In the genomic region with DNA sequence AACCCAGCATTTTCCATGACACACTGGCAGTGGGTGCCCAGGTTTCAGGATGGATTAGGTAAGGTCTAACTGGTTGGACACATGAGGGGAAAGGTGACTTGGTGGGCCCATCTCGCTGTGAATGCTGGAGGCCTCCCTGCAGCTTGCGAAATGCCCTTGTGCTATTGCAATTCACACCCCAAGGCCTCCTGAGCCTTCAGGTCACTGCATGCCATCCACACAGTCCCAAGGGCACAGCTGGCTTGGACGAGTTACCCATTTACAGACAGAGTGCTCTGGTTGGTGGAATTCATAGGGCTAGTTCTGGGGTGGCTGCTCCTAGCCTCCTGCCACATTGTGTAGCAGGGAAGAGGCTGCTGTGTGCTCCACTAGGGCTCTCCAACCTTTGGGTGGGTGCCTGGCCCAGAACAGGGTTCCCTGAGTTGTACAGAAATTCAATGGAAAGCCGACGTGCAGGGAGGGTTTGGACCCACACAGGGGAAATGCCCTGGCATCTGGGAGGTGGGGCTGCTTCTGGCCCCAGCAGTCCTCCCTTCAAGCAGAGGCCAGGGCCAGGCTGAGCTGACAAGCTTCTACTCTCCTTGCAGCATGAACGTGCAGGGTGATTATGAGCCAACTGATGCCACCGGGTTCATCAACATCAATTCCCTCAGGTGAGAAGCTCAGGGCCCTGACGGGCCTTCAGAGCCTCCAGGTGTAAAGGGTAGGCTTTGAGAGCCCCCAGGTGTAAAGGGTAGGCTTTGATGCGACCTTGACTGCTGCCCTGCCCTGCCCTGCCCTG, we compare ENCODE assay signal across 1 cellular context.
TF ChIP-seq lines count a peak whose summit lies in the region.

No MANE protein-coding gene starts in this region.

TF ChIP-seq in HepG2, 621 proteins besides CTCF, POLR2A, EP300 and RAD21 (continued from another document and continues in another):
- TF ChIP-seq ZHX2 (IDR thresholded peaks at IDR 0.05; ENCODE audit: low read depth) (no peak), ZHX2 (CRISPR knock-in tag; IDR thresholded peaks at IDR 0.05; ENCODE audit: borderline replicate concordance) (no peak), NCOR1 (IDR thresholded peaks at IDR 0.05; ENCODE audit: borderline replicate concordance, low read length) (peak; percentile 28; the same call in 1 of the 2 replicates), XBP1 (CRISPR knock-in tag; IDR thresholded peaks at IDR 0.05) (peak; percentile 26; the same call in 1 of the 2 replicates), ZNF577 (CRISPR knock-in tag; IDR thresholded peaks at IDR 0.05; ENCODE audit: borderline replicate concordance, low read depth) (no peak), ZFP62 (CRISPR knock-in tag; IDR thresholded peaks at IDR 0.05) (no peak), ZBTB3 (CRISPR knock-in tag; IDR thresholded peaks at IDR 0.05; ENCODE audit: borderline replicate concordance, low read depth) (no peak), SMC3 (IDR thresholded peaks at IDR 0.05; ENCODE audit: low read length) (no peak), ZNF292 (CRISPR knock-in tag; IDR thresholded peaks at IDR 0.05; ENCODE audit: borderline replicate concordance, low read depth) (peak; percentile 90; the same call in 1 of the 2 replicates), ZNF616 (CRISPR knock-in tag; IDR thresholded peaks at IDR 0.05; ENCODE audit: low read depth) (peak; percentile 61; the same call in 1 of the 2 replicates), ZFP90 (CRISPR knock-in tag; IDR thresholded peaks at IDR 0.05; ENCODE audit: borderline replicate concordance) (0 out of 2 replicates have a peak, but pooled peaks have one; percentile 22), ZNF331 (CRISPR knock-in tag; IDR thresholded peaks at IDR 0.05) (peak; percentile 94), SMAD3 (CRISPR knock-in tag; IDR thresholded peaks at IDR 0.05) (peak; percentile 89; the same call in 1 of the 2 replicates), KDM4B (CRISPR knock-in tag; IDR thresholded peaks at IDR 0.05) (peak; percentile 58; the same call in 1 of the 2 replicates), PHF8 (CRISPR knock-in tag; IDR thresholded peaks at IDR 0.05) (peak; percentile 48), SP140L (CRISPR knock-in tag; IDR thresholded peaks at IDR 0.05; ENCODE audit: borderline replicate concordance) (peak; percentile 76; the same call in 1 of the 2 replicates), ATF6 (CRISPR knock-in tag; conservative IDR thresholded peaks at IDR 0.05) (no peak), KDM3A (CRISPR knock-in tag; IDR thresholded peaks at IDR 0.05; ENCODE audit: low read depth) (peak; percentile 57; the same call in 1 of the 2 replicates), CHD4 (IDR thresholded peaks at IDR 0.05; ENCODE audit: borderline replicate concordance, low read length) (no peak), SRF (IDR thresholded peaks at IDR 0.05; ENCODE audit: low read depth, low read length) (0 out of 2 replicates have a peak, but pooled peaks have one; percentile 34), ZNF850 (CRISPR knock-in tag; conservative IDR thresholded peaks at IDR 0.05) (no peak), HOXA9 (CRISPR knock-in tag; IDR thresholded peaks at IDR 0.05; ENCODE audit: borderline replicate concordance) (no peak), ZNF430 (CRISPR knock-in tag; IDR thresholded peaks at IDR 0.05) (no peak), CEBPB (IDR thresholded peaks at IDR 0.05; ENCODE audit: borderline replicate concordance, low read depth, low read length) (peak; percentile 100), ZNF460 (CRISPR knock-in tag; IDR thresholded peaks at IDR 0.05; ENCODE audit: borderline replicate concordance) (no peak; the same call in 1 of the 2 replicates), ATF4 (CRISPR knock-in tag; IDR thresholded peaks at IDR 0.05) (peak in 1 of 2 experiments; percentile 99; a peak in 3 of 4 replicates), ZNF615 (CRISPR knock-in tag; IDR thresholded peaks at IDR 0.05; ENCODE audit: borderline replicate concordance) (no peak), YEATS4 (CRISPR knock-in tag; IDR thresholded peaks at IDR 0.05; ENCODE audit: borderline replicate concordance) (peak; percentile 87), ZFP1 (CRISPR knock-in tag; IDR thresholded peaks at IDR 0.05) (peak; percentile 95), ZC3H4 (CRISPR knock-in tag; IDR thresholded peaks at IDR 0.05; ENCODE audit: borderline replicate concordance) (peak; percentile 45), SALL2 (CRISPR knock-in tag; IDR thresholded peaks at IDR 0.05) (peak; percentile 79), ZNF768 (CRISPR knock-in tag; IDR thresholded peaks at IDR 0.05) (peak; percentile 41; the same call in 1 of the 2 replicates), ZBTB4 (CRISPR knock-in tag; IDR thresholded peaks at IDR 0.05; ENCODE audit: borderline replicate concordance) (peak; percentile 88; the same call in 1 of the 2 replicates), CREM (IDR thresholded peaks at IDR 0.05) (peak; percentile 64; the same call in 1 of the 2 replicates), CREM (CRISPR knock-in tag; IDR thresholded peaks at IDR 0.05) (no peak), MAFF (IDR thresholded peaks at IDR 0.05; ENCODE audit: low read depth, low read length) (no peak), ZNF124 (CRISPR knock-in tag; IDR thresholded peaks at IDR 0.05) (peak; percentile 94; the same call in 1 of the 2 replicates), TOE1 (CRISPR knock-in tag; IDR thresholded peaks at IDR 0.05) (peak; percentile 78; the same call in 1 of the 2 replicates), GZF1 (CRISPR knock-in tag; IDR thresholded peaks at IDR 0.05) (no peak), ZNF737 (CRISPR knock-in tag; IDR thresholded peaks at IDR 0.05; ENCODE audit: borderline replicate concordance) (peak; percentile 72; the same call in 1 of the 2 replicates)
- TF ChIP-seq, protein P1, sequence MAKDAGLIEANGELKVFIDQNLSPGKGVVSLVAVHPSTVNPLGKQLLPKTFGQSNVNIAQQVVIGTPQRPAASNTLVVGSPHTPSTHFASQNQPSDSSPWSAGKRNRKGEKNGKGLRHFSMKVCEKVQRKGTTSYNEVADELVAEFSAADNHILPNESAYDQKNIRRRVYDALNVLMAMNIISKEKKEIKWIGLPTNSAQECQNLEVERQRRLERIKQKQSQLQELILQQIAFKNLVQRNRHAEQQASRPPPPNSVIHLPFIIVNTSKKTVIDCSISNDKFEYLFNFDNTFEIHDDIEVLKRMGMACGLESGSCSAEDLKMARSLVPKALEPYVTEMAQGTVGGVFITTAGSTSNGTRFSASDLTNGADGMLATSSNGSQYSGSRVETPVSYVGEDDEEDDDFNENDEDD (CRISPR knock-in tag; IDR thresholded peaks at IDR 0.05; ENCODE audit: borderline replicate concordance) = peak; percentile 79
- TF ChIP-seq, protein P2, sequence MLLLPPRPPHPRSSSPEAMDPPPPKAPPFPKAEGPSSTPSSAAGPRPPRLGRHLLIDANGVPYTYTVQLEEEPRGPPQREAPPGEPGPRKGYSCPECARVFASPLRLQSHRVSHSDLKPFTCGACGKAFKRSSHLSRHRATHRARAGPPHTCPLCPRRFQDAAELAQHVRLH (CRISPR knock-in tag; IDR thresholded peaks at IDR 0.05; ENCODE audit: borderline replicate concordance, low read depth) = peak; percentile 94; the same call in 1 of the 2 replicates
- TF ChIP-seq, protein P3, sequence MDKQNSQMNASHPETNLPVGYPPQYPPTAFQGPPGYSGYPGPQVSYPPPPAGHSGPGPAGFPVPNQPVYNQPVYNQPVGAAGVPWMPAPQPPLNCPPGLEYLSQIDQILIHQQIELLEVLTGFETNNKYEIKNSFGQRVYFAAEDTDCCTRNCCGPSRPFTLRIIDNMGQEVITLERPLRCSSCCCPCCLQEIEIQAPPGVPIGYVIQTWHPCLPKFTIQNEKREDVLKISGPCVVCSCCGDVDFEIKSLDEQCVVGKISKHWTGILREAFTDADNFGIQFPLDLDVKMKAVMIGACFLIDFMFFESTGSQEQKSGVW (CRISPR knock-in tag; IDR thresholded peaks at IDR 0.05; ENCODE audit: borderline replicate concordance) = no peak
- TF ChIP-seq, protein P4, sequence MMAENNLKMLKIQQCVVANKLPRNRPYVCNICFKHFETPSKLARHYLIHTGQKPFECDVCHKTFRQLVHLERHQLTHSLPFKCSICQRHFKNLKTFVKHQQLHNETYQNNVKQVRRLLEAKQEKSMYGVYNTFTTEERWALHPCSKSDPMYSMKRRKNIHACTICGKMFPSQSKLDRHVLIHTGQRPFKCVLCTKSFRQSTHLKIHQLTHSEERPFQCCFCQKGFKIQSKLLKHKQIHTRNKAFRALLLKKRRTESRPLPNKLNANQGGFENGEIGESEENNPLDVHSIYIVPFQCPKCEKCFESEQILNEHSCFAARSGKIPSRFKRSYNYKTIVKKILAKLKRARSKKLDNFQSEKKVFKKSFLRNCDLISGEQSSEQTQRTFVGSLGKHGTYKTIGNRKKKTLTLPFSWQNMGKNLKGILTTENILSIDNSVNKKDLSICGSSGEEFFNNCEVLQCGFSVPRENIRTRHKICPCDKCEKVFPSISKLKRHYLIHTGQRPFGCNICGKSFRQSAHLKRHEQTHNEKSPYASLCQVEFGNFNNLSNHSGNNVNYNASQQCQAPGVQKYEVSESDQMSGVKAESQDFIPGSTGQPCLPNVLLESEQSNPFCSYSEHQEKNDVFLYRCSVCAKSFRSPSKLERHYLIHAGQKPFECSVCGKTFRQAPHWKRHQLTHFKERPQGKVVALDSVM (CRISPR knock-in tag; IDR thresholded peaks at IDR 0.05) = peak; percentile 54; the same call in 1 of the 2 replicates
